Comparison of ENCODE assay signal across 2 cellular contexts in the genomic region with DNA sequence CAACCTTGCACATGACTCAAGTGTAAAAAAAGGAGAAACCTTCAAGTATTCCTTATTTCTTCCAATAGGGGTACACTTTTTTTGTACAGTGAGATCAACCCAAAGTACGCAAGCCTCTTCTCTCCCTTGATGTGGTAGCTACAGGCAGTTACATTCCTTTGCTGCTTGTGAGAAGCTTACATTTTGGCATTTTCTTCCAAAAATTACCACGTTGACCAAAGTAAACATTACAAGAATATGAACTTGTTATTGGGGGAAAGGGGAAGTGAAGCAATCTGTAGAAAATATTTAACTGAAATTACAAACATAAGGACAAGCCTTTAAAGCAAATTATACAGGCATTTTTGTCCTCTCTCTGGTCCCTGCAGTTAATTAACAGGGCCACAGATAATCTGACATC.
TF ChIP-seq lines count a peak whose summit lies in the region.

No MANE protein-coding gene starts in this region.

TF ChIP-seq in A549, 52 proteins besides CTCF, POLR2A, EP300 and RAD21 (continued from another document):
- TF ChIP-seq, protein P1, sequence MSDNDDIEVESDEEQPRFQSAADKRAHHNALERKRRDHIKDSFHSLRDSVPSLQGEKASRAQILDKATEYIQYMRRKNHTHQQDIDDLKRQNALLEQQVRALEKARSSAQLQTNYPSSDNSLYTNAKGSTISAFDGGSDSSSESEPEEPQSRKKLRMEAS (IDR thresholded peaks at IDR 0.05) = no peak
- no peak for TF ChIP-seq SREBF2 (IDR thresholded peaks at IDR 0.05)
- no peak for TF ChIP-seq FOSB (CRISPR knock-in tag; IDR thresholded peaks at IDR 0.05)
- TF ChIP-seq RFX5 (IDR thresholded peaks at IDR 0.05) = no peak
- no peak for TF ChIP-seq KDM5A (IDR thresholded peaks at IDR 0.05)
- TF ChIP-seq HDAC2 (IDR thresholded peaks at IDR 0.05) = no peak
- TF ChIP-seq MAZ (IDR thresholded peaks at IDR 0.05; ENCODE audit: borderline replicate concordance, low read depth, low read length) = no peak

TF ChIP-seq in IMR-90, 13 proteins besides CTCF, POLR2A, EP300 and RAD21 (continued from another document):
- TF ChIP-seq, protein P2, sequence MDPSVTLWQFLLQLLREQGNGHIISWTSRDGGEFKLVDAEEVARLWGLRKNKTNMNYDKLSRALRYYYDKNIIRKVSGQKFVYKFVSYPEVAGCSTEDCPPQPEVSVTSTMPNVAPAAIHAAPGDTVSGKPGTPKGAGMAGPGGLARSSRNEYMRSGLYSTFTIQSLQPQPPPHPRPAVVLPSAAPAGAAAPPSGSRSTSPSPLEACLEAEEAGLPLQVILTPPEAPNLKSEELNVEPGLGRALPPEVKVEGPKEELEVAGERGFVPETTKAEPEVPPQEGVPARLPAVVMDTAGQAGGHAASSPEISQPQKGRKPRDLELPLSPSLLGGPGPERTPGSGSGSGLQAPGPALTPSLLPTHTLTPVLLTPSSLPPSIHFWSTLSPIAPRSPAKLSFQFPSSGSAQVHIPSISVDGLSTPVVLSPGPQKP (IDR thresholded peaks at IDR 0.05; ENCODE audit: borderline replicate concordance, low read depth, low read length) = no peak
- TF ChIP-seq, protein P3, sequence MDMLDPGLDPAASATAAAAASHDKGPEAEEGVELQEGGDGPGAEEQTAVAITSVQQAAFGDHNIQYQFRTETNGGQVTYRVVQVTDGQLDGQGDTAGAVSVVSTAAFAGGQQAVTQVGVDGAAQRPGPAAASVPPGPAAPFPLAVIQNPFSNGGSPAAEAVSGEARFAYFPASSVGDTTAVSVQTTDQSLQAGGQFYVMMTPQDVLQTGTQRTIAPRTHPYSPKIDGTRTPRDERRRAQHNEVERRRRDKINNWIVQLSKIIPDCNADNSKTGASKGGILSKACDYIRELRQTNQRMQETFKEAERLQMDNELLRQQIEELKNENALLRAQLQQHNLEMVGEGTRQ (IDR thresholded peaks at IDR 0.05; ENCODE audit: low read depth, low read length) = no peak
- TF ChIP-seq MAFK (IDR thresholded peaks at IDR 0.05; ENCODE audit: low read depth, low read length) (no peak), NFE2L2 (IDR thresholded peaks at IDR 0.05; ENCODE audit: low read depth, low read length) (no peak), RFX5 (IDR thresholded peaks at IDR 0.05; ENCODE audit: low read depth, low read length) (no peak), CEBPB (IDR thresholded peaks at IDR 0.05; ENCODE audit: low read depth, low read length) (no peak), MAZ (IDR thresholded peaks at IDR 0.05; ENCODE audit: borderline replicate concordance, low read depth, low read length) (no peak), BHLHE40 (IDR thresholded peaks at IDR 0.05; ENCODE audit: low read depth, low read length) (no peak), CHD1 (IDR thresholded peaks at IDR 0.05; ENCODE audit: low read depth, low read length) (no peak)
